Comparison of ENCODE assay signal across 1 cellular context in genomic region chr1:19251305-19252196, GRCh38.
TF ChIP-seq lines count a peak whose summit lies in the region.

Gene EMC1, minus strand, starts transcription at chr1:19251524. Its CDS starts 15 bp downstream, at chr1:19251509.
Gene MRTO4, plus strand, starts transcription at chr1:19251805. Its CDS starts 31 bp downstream, at chr1:19251836.

TF ChIP-seq in HepG2, 621 proteins besides CTCF, POLR2A, EP300 and RAD21 (continued from another document and continues in another):
- TF ChIP-seq MEIS1 (CRISPR knock-in tag; IDR thresholded peaks at IDR 0.05; ENCODE audit: borderline replicate concordance) (no peak), MIXL1 (CRISPR knock-in tag; IDR thresholded peaks at IDR 0.05) (peak; percentile 37; the same call in 1 of the 2 replicates), CCAR2 (optimal IDR thresholded peaks at IDR 0.05; ENCODE audit: low read depth, low read length) (no peak), SNAI1 (CRISPR knock-in tag; IDR thresholded peaks at IDR 0.05; ENCODE audit: borderline replicate concordance) (0 out of 2 replicates have a peak, but pooled peaks have one; percentile 77), ZNF138 (CRISPR knock-in tag; IDR thresholded peaks at IDR 0.05; ENCODE audit: low read depth) (no peak), PLRG1 (conservative IDR thresholded peaks at IDR 0.05) (no peak), SOX6 (IDR thresholded peaks at IDR 0.05) (no peak), SOX6 (CRISPR knock-in tag; IDR thresholded peaks at IDR 0.05) (peak; percentile 75), XRCC5 (optimal IDR thresholded peaks at IDR 0.05; ENCODE audit: low read length) (peak; percentile 84), NR3C1 (CRISPR knock-in tag; IDR thresholded peaks at IDR 0.05) (no peak), NR0B2 (CRISPR knock-in tag; IDR thresholded peaks at IDR 0.05) (peak; percentile 95), NFIC (IDR thresholded peaks at IDR 0.05; ENCODE audit: low read length) (no peak), PLSCR1 (CRISPR knock-in tag; IDR thresholded peaks at IDR 0.05; ENCODE audit: borderline replicate concordance) (no peak), ZNF530 (CRISPR knock-in tag; IDR thresholded peaks at IDR 0.05; ENCODE audit: low read depth) (no peak), ZNF660 (CRISPR knock-in tag; IDR thresholded peaks at IDR 0.05; ENCODE audit: borderline replicate concordance, low read depth) (no peak), ZFAT (CRISPR knock-in tag; conservative IDR thresholded peaks at IDR 0.05) (no peak), ZBTB20 (CRISPR knock-in tag; IDR thresholded peaks at IDR 0.05; ENCODE audit: borderline replicate concordance, low read depth) (peak; percentile 28), ZNF7 (CRISPR knock-in tag; IDR thresholded peaks at IDR 0.05) (no peak), ZNF484 (CRISPR knock-in tag; IDR thresholded peaks at IDR 0.05; ENCODE audit: borderline replicate concordance, low read depth) (no peak), BHLHE40 (IDR thresholded peaks at IDR 0.05; ENCODE audit: low read length) (0 out of 2 replicates have a peak, but pooled peaks have one; percentile 33), ZNF441 (CRISPR knock-in tag; IDR thresholded peaks at IDR 0.05; ENCODE audit: borderline replicate concordance) (peak; percentile 65), CBFB (CRISPR knock-in tag; IDR thresholded peaks at IDR 0.05) (peak; percentile 93), NFYC (CRISPR knock-in tag; IDR thresholded peaks at IDR 0.05) (no peak; the same call in 1 of the 2 replicates), GPN1 (CRISPR knock-in tag; IDR thresholded peaks at IDR 0.05; ENCODE audit: borderline replicate concordance) (no peak; the same call in 1 of the 2 replicates), NFAT5 (CRISPR knock-in tag; IDR thresholded peaks at IDR 0.05) (peak; percentile 77; the same call in 1 of the 2 replicates), ZFP82 (CRISPR knock-in tag; IDR thresholded peaks at IDR 0.05; ENCODE audit: borderline replicate concordance) (peak; percentile 82), KMT2A (CRISPR knock-in tag; IDR thresholded peaks at IDR 0.05) (peak; percentile 93), ZNF468 (CRISPR knock-in tag; IDR thresholded peaks at IDR 0.05) (no peak), ZNF772 (CRISPR knock-in tag; IDR thresholded peaks at IDR 0.05) (peak; percentile 79), SMAD3 (CRISPR knock-in tag; IDR thresholded peaks at IDR 0.05) (peak; percentile 31; the same call in 1 of the 2 replicates), SRF (IDR thresholded peaks at IDR 0.05; ENCODE audit: low read depth, low read length) (no peak), ZNF547 (CRISPR knock-in tag; IDR thresholded peaks at IDR 0.05) (peak; percentile 98), ZNF75D (CRISPR knock-in tag; IDR thresholded peaks at IDR 0.05; ENCODE audit: borderline replicate concordance) (no peak), ZNF552 (CRISPR knock-in tag; IDR thresholded peaks at IDR 0.05; ENCODE audit: borderline replicate concordance) (no peak), ZC3H4 (CRISPR knock-in tag; IDR thresholded peaks at IDR 0.05; ENCODE audit: borderline replicate concordance) (no peak), FOXM1 (CRISPR knock-in tag; IDR thresholded peaks at IDR 0.05) (no peak), JDP2 (CRISPR knock-in tag; IDR thresholded peaks at IDR 0.05; ENCODE audit: borderline replicate concordance) (no peak), ZMYM3 (CRISPR knock-in tag; IDR thresholded peaks at IDR 0.05) (no peak), ZFP37 (CRISPR knock-in tag; IDR thresholded peaks at IDR 0.05; ENCODE audit: borderline replicate concordance) (no peak), ZFP36L1 (CRISPR knock-in tag; IDR thresholded peaks at IDR 0.05) (no peak), MIER2 (CRISPR knock-in tag; IDR thresholded peaks at IDR 0.05) (peak; percentile 48), CAMTA2 (CRISPR knock-in tag; IDR thresholded peaks at IDR 0.05; ENCODE audit: borderline replicate concordance) (peak; percentile 81; the same call in 1 of the 2 replicates), FOXA1 (IDR thresholded peaks at IDR 0.05) (no peak), FOXA1 (CRISPR knock-in tag; IDR thresholded peaks at IDR 0.05) (no peak), ZNF432 (CRISPR knock-in tag; IDR thresholded peaks at IDR 0.05; ENCODE audit: borderline replicate concordance) (no peak), ZNF280B (CRISPR knock-in tag; IDR thresholded peaks at IDR 0.05; ENCODE audit: borderline replicate concordance) (no peak; the same call in 1 of the 2 replicates), DNMT3B (CRISPR knock-in tag; conservative IDR thresholded peaks at IDR 0.05) (no peak), SKI (IDR thresholded peaks at IDR 0.05; ENCODE audit: partially characterized antibody) (peak; percentile 68), ZNF674 (CRISPR knock-in tag; IDR thresholded peaks at IDR 0.05; ENCODE audit: low read depth) (no peak), ZNF576 (CRISPR knock-in tag; IDR thresholded peaks at IDR 0.05) (peak; percentile 91; the same call in 1 of the 2 replicates), ZNF761 (CRISPR knock-in tag; conservative IDR thresholded peaks at IDR 0.05) (peak; percentile 66; the same call in 1 of the 2 replicates)
- TF ChIP-seq, protein P1, sequence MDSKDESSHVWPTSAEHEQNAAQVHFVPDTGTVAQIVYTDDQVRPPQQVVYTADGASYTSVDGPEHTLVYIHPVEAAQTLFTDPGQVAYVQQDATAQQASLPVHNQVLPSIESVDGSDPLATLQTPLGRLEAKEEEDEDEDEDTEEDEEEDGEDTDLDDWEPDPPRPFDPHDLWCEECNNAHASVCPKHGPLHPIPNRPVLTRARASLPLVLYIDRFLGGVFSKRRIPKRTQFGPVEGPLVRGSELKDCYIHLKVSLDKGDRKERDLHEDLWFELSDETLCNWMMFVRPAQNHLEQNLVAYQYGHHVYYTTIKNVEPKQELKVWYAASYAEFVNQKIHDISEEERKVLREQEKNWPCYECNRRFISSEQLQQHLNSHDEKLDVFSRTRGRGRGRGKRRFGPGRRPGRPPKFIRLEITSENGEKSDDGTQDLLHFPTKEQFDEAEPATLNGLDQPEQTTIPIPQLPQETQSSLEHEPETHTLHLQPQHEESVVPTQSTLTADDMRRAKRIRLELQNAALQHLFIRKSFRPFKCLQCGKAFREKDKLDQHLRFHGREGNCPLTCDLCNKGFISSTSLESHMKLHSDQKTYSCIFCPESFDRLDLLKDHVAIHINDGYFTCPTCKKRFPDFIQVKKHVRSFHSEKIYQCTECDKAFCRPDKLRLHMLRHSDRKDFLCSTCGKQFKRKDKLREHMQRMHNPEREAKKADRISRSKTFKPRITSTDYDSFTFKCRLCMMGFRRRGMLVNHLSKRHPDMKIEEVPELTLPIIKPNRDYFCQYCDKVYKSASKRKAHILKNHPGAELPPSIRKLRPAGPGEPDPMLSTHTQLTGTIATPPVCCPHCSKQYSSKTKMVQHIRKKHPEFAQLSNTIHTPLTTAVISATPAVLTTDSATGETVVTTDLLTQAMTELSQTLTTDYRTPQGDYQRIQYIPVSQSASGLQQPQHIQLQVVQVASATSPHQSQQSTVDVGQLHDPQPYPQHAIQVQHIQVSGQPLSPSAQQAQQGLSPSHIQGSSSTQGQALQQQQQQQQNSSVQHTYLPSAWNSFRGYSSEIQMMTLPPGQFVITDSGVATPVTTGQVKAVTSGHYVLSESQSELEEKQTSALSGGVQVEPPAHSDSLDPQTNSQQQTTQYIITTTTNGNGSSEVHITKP (CRISPR knock-in tag; IDR thresholded peaks at IDR 0.05; ENCODE audit: low read depth): no peak
- TF ChIP-seq, protein P2, sequence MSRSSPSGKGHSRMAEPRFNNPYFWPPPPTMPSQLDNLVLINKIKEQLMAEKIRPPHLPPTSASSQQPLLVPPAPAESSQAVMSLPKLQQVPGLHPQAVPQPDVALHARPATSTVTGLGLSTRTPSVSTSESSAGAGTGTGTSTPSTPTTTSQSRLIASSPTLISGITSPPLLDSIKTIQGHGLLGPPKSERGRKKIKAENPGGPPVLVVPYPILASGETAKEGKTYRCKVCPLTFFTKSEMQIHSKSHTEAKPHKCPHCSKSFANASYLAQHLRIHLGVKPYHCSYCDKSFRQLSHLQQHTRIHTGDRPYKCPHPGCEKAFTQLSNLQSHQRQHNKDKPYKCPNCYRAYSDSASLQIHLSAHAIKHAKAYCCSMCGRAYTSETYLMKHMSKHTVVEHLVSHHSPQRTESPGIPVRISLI (CRISPR knock-in tag; IDR thresholded peaks at IDR 0.05; ENCODE audit: borderline replicate concordance): peak; percentile 38; the same call in 1 of the 2 replicates
- TF ChIP-seq, protein P3, sequence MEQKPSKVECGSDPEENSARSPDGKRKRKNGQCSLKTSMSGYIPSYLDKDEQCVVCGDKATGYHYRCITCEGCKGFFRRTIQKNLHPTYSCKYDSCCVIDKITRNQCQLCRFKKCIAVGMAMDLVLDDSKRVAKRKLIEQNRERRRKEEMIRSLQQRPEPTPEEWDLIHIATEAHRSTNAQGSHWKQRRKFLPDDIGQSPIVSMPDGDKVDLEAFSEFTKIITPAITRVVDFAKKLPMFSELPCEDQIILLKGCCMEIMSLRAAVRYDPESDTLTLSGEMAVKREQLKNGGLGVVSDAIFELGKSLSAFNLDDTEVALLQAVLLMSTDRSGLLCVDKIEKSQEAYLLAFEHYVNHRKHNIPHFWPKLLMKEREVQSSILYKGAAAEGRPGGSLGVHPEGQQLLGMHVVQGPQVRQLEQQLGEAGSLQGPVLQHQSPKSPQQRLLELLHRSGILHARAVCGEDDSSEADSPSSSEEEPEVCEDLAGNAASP (CRISPR knock-in tag; IDR thresholded peaks at IDR 0.05; ENCODE audit: borderline replicate concordance): peak; percentile 38; the same call in 1 of the 2 replicates
- TF ChIP-seq, protein P4, sequence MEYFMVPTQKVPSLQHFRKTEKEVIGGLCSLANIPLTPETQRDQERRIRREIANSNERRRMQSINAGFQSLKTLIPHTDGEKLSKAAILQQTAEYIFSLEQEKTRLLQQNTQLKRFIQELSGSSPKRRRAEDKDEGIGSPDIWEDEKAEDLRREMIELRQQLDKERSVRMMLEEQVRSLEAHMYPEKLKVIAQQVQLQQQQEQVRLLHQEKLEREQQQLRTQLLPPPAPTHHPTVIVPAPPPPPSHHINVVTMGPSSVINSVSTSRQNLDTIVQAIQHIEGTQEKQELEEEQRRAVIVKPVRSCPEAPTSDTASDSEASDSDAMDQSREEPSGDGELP (IDR thresholded peaks at IDR 0.05; ENCODE audit: borderline replicate concordance, low read depth): no peak
- TF ChIP-seq, protein P5, sequence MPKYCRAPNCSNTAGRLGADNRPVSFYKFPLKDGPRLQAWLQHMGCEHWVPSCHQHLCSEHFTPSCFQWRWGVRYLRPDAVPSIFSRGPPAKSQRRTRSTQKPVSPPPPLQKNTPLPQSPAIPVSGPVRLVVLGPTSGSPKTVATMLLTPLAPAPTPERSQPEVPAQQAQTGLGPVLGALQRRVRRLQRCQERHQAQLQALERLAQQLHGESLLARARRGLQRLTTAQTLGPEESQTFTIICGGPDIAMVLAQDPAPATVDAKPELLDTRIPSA (CRISPR knock-in tag; IDR thresholded peaks at IDR 0.05; ENCODE audit: borderline replicate concordance): no peak; the same call in 1 of the 2 replicates
